In genomic region chr4:26320453-26321325, GRCh38 we compare ENCODE assay signal across 8 cellular contexts. TPM values are rescaled to one million over a fixed set of nuclear protein-coding genes. Genes with fewer than 3 reads are reported as not detected.
DNase-seq lines count a peak whose midpoint lies in the region; ATAC-seq and TF ChIP-seq lines count a peak whose summit lies in the region.

TSS of gene RBPJ (plus strand) at chr4:26321014. CDS start at chr4:26321029, 15 bp downstream.

- peak within 1 kb of the TSS; percentile 95 for H3K4me3 Mint-ChIP-seq in activated T-cell treated with anti-CD3 and anti-CD28 coated beads, Interleukin-2, amount 50 U/mL, for 24 hours

- H3K9ac ChIP-seq in KMS-11 (peak within 1 kb of the TSS; percentile 83), mucosa of rectum (ENCODE audit: low read depth in 1 of 2, low read length in 2 of 2) (peak within 1 kb of the TSS; percentile 85 to 89)

- peak; percentile 23 for ATAC-seq in GM21515 (IDR thresholded peaks at IDR 0.05; ENCODE audit: unreplicated experiment)
- peak; percentile 71 for ATAC-seq in Panc1

- POLR2A ChIA-PET in Panc1 (lab: Charles Lee) = no interaction called here

- H3K27ac ChIP-seq in KMS-11 (peak within 1 kb of the TSS; percentile 93), Panc1 (ENCODE audit: low read length) (peak within 1 kb of the TSS; percentile 84), mucosa of rectum (ENCODE audit: low read depth in 2 of 2, low read length in 2 of 2) (peak within 1 kb of the TSS; percentile 96)

- DNase-seq in COLO829 (ENCODE audit: low spot score) (peak; percentile 90), Panc1 (ENCODE audit: low read depth, low spot score) (peak; percentile 69), erythroblast (lab: John Stamatoyannopoulos, UW) (peak; percentile 88 to 91)
- peak; percentile 86 for DNase-seq in activated T-cell treated with anti-CD3 and anti-CD28 coated beads, Interleukin-2, amount 50 U/mL, for 24 hours
- peak; percentile 60 to 65 for DNase-seq in stimulated activated CD8-positive, alpha-beta memory T cell treated with anti-CD3 and anti-CD28 coated beads, Interleukin-4, amount 100 ng/mL, for 4 hours (ENCODE audit: low read depth in 2 of 2, low spot score in 1 of 2)

- no peaks in the 10 kb centered on the region; the same call in 1 of the 2 replicates for H4K20me1 ChIP-seq in KMS-11 (ENCODE audit: insufficient read depth)

- H3K27ac Mint-ChIP-seq in activated T-cell treated with anti-CD3 and anti-CD28 coated beads, Interleukin-2, amount 50 U/mL, for 24 hours = peak within 1 kb of the TSS; percentile 100

- peaks cover 49% of the 10 kb centered on the region for H3K4me1 Mint-ChIP-seq in activated T-cell treated with anti-CD3 and anti-CD28 coated beads, Interleukin-2, amount 50 U/mL, for 24 hours (ENCODE audit: low read depth)

- BruUV-seq in Panc1 (replicated peaks; lab: Mats Ljungman, UMichigan) = no TSS peak

- H2AFZ ChIP-seq in KMS-11 (ENCODE audit: low read depth) = peak within 1 kb of the TSS; percentile 73

- intact Hi-C loops in Panc1 (cut with micrococcal nuclease; ENCODE audit: unreplicated experiment) = loop anchor here (10.0 kb wide), 1 partner anchor 256 kb away; no protein-coding TSS in a partner anchor

- H3K36me3 ChIP-seq in KMS-11 (ENCODE audit: insufficient read depth) (no peaks in the 10 kb centered on the region), Panc1 (ENCODE audit: control insufficient read depth, insufficient read depth, low read length) (no peaks in the 10 kb centered on the region; the same call in 1 of the 2 replicates), mucosa of rectum (ENCODE audit: control insufficient read depth in 2 of 2, insufficient read depth in 2 of 2, low read length in 2 of 2) (no peaks in the 10 kb centered on the region)

- H3K4me3 ChIP-seq in KMS-11 (IDR thresholded peaks at IDR 0.05; ENCODE audit: insufficient read depth, low read depth, low read length) (peak within 1 kb of the TSS; percentile 74), Panc1 (ENCODE audit: low read depth in 2 of 2, low read length in 2 of 2) (peak within 1 kb of the TSS; percentile 78 to 91), mucosa of rectum (ENCODE audit: low read length in 2 of 2) (peak within 1 kb of the TSS; percentile 91 to 97)

- peaks cover 40% of the 10 kb centered on the region for H3K36me3 Mint-ChIP-seq in activated T-cell treated with anti-CD3 and anti-CD28 coated beads, Interleukin-2, amount 50 U/mL, for 24 hours (ENCODE audit: low read depth)

- peak; percentile 53 for TF ChIP-seq POLR2A in erythroblast (IDR thresholded peaks at IDR 0.05; ENCODE audit: low read length)

- in situ Hi-C loops in Panc1 (cut with HindIII; ENCODE audit: low pct_unique_long_range_greater_than_20kb, low sequenced_read_pairs) = no loop called here

- H3K9me3 ChIP-seq in Panc1 (ENCODE audit: control insufficient read depth, insufficient read depth, low read depth, low read length) = no peaks in the 10 kb centered on the region
- no peaks in the 10 kb centered on the region for H3K9me3 ChIP-seq in mucosa of rectum (ENCODE audit: control insufficient read depth in 2 of 2, low read length in 2 of 2)

- no peaks in the 10 kb centered on the region for H3K27me3 ChIP-seq in KMS-11 (ENCODE audit: insufficient read depth, low read depth)
- no peaks in the 10 kb centered on the region for H3K27me3 ChIP-seq in Panc1 (ENCODE audit: control insufficient read depth, insufficient read depth, low read length)
- no peaks in the 10 kb centered on the region for H3K27me3 ChIP-seq in mucosa of rectum (ENCODE audit: control insufficient read depth in 2 of 2, insufficient read depth in 2 of 2, low read length in 2 of 2)

- H3K27me3 Mint-ChIP-seq in activated T-cell treated with anti-CD3 and anti-CD28 coated beads, Interleukin-2, amount 50 U/mL, for 24 hours = no peaks in the 10 kb centered on the region

- peaks cover 43% of the 10 kb centered on the region for H3K79me2 ChIP-seq in KMS-11 (ENCODE audit: insufficient read depth, low read depth)

- TF ChIP-seq CTCF in KMS-11 (conservative IDR thresholded peaks at IDR 0.05; ENCODE audit: low read depth, low read length) = no peak
- TF ChIP-seq CTCF in Panc1 (IDR thresholded peaks at IDR 0.05) = no peak

- CTCF ChIA-PET in Panc1 (lab: Charles Lee) = no interaction called here

- H3K9me3 Mint-ChIP-seq in activated T-cell treated with anti-CD3 and anti-CD28 coated beads, Interleukin-2, amount 50 U/mL, for 24 hours = peaks cover 8% of the 10 kb centered on the region

- peak within 1 kb of the TSS; percentile 71 for H3K4me2 ChIP-seq in KMS-11

- H3K4me1 ChIP-seq in KMS-11 (ENCODE audit: low read depth, poor library complexity, severe bottlenecking) (peaks cover 13% of the 10 kb centered on the region), Panc1 (ENCODE audit: control insufficient read depth, insufficient read depth, low read length) (peaks cover 11% of the 10 kb centered on the region), mucosa of rectum (ENCODE audit: control insufficient read depth in 2 of 2, insufficient read depth in 2 of 2, low read length in 2 of 2) (peaks cover 3 to 16% of the 10 kb centered on the region in 2 donors)

RNA-seq across cellular contexts. Expression of gene RBPJ, which starts in this region (rescaled TPM):
- 33.7 TPM for total RNA-seq in Panc1 (2021; ENCODE audit: unreplicated experiment)
- 11.0 TPM for polyA plus RNA-seq in Panc1 (2012; ENCODE audit: insufficient read length)

Comparison
In these comparisons a context has a peak if more than half of its experiments do, and no peak if none do; other contexts are left out.
1. Peak in every context shown above with its lines: DNase-seq, ATAC-seq, H3K4me3 ChIP-seq and H3K27ac ChIP-seq.